ENCODE assay signal across 22 cellular contexts in the genomic region with DNA sequence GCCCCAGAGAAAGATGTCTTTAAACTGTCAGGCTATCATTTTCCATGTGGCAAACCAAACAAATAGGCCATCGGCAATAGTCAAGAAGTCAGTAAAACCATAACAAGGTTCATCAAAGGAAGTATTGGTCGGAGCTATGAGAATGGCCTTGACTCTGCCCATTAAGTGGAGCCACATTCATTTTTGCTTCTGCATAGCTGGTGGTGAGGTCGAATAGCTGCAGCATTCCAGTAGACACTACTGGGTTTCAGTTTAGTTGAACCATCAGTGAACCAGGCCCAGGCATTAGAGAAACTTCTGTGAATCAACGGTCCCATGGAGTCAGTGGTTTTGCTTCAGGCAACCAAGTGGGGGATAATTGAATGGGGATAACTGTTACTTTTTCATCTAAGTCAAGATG.
A peak's percentile ranks its signal among the peaks of the same experiment; 100 is the strongest.
DNase-seq lines count a peak whose midpoint lies in the region; ATAC-seq, FAIRE-seq and TF ChIP-seq lines count a peak whose summit lies in the region.
"Had no signal": no experiment of that assay in that cellular context is flagged by ENCODE, and none has a peak within 500 bp of the region (broad histone marks: within the 10 kb centered on the region; RNA-seq: fewer than 3 reads in every experiment).

No MANE protein-coding gene starts in this region.

- H3K79me2 ChIP-seq in astrocyte (ENCODE audit: insufficient read depth, low read length) (no peaks in the 10 kb centered on the region), GM23248 (ENCODE audit: insufficient read depth) (no peaks in the 10 kb centered on the region)

- ATAC-seq in A549: no peak
- no peak for ATAC-seq in HG03097 (IDR thresholded peaks at IDR 0.05; ENCODE audit: low FRiP score, unreplicated experiment)
- ATAC-seq: GM23338 had no signal

- H3K4me1 ChIP-seq in A549 (no peaks in the 10 kb centered on the region), astrocyte (ENCODE audit: insufficient read depth, low read length) (no peaks in the 10 kb centered on the region), GM23248 (ENCODE audit: insufficient read depth) (no peaks in the 10 kb centered on the region)
- H3K4me1 ChIP-seq: BE2C had no signal

- no peaks in the 10 kb centered on the region for H3K27me3 Mint-ChIP-seq in astrocyte (ENCODE audit: low read depth, unreplicated experiment)
- H3K27me3 Mint-ChIP-seq: CD4-positive, alpha-beta memory T cell had no signal

- no peak overlapping the region for H3K4me2 ChIP-seq in A549
- H3K4me2 ChIP-seq in astrocyte (ENCODE audit: low read length): no peak overlapping the region
- no peak overlapping the region for H3K4me2 ChIP-seq in GM23248 (ENCODE audit: unreplicated experiment)
- H3K4me2 ChIP-seq: BLaER1 treated with 17β-estradiol and CSF1 and Interleukin-3, amounts not matched to agents 10 nM and 100 nM; GM23338 had no signal

- H3K27me3 ChIP-seq in astrocyte (ENCODE audit: insufficient read depth, low read length): no peaks in the 10 kb centered on the region
- no peaks in the 10 kb centered on the region for H3K27me3 ChIP-seq in GM23248 (replicated peaks; ENCODE audit: insufficient read depth)
- H3K27me3 ChIP-seq: BE2C had no signal

- no peaks in the 10 kb centered on the region for H3F3A ChIP-seq in GM23248 (ENCODE audit: insufficient read depth)

- TF ChIP-seq CTCF in A549 (IDR thresholded peaks at IDR 0.05) (no peak), astrocyte (IDR thresholded peaks at IDR 0.05; ENCODE audit: insufficient read depth, low read depth, low read length) (no peak)

- WGBS in A549 (ENCODE audit: missing lambda C conversion rate): 67% methylated on average over 4 of the region's 4 CpGs
- 77 to 86% methylated on average over 4 of the region's 4 CpGs for WGBS in GM23248 (ENCODE audit: low coverage in 1 of 2, low lambda C conversion rate in 2 of 2, missing lambda C conversion rate in 2 of 2), 2 experiments

- H2AFZ ChIP-seq in astrocyte (ENCODE audit: low read depth, low read length) (no peak overlapping the region), GM23248 (no peak overlapping the region)
- H2AFZ ChIP-seq: GM23338 had no signal

- no peak overlapping the region for H3K27ac ChIP-seq in A549
- H3K27ac ChIP-seq in astrocyte (ENCODE audit: low read depth, low read length): no peak overlapping the region
- no peak overlapping the region for H3K27ac ChIP-seq in GM23248
- H3K27ac ChIP-seq: BLaER1 treated with 17β-estradiol and CSF1 and Interleukin-3, amounts not matched to agents 10 nM and 100 nM had no signal

- no peak overlapping the region for H3K27ac Mint-ChIP-seq in astrocyte (ENCODE audit: unreplicated experiment)
- H3K27ac Mint-ChIP-seq: CD4-positive, alpha-beta memory T cell; GM23338 had no signal

- in situ Hi-C loops in GM23248 (cut with MboI): no loop called here

- H3K9me3 ChIP-seq in A549 (no peaks in the 10 kb centered on the region), astrocyte (ENCODE audit: insufficient read depth, low read depth, low read length) (no peaks in the 10 kb centered on the region), GM23248 (ENCODE audit: low read depth) (no peaks in the 10 kb centered on the region)
- H3K9me3 ChIP-seq: BE2C had no signal

- no peak overlapping the region for H3K4me3 ChIP-seq in A549
- H3K4me3 ChIP-seq in astrocyte (ENCODE audit: insufficient read depth, low read depth, low read length): no peak overlapping the region
- no peak overlapping the region for H3K4me3 ChIP-seq in GM23248
- H3K4me3 ChIP-seq: BLaER1 treated with 17β-estradiol and CSF1 and Interleukin-3, amounts not matched to agents 10 nM and 100 nM; GM23338 had no signal

- peak; percentile 70 for FAIRE-seq in A549 (lab: Jason Lieb, UNC)
- peak; percentile 5 for FAIRE-seq in astrocyte (lab: Jason Lieb, UNC)
- FAIRE-seq: G401.6, GM19239 had no signal

- no peak overlapping the region for H3K4me3 Mint-ChIP-seq in astrocyte (ENCODE audit: unreplicated experiment)
- H3K4me3 Mint-ChIP-seq: CD14-positive monocyte; CD4-positive, alpha-beta memory T cell; GM23338 had no signal

- TF ChIP-seq POLR2A in A549 (IDR thresholded peaks at IDR 0.05; ENCODE audit: low read length): no peak

- no peaks in the 10 kb centered on the region for H3K36me3 ChIP-seq in astrocyte (ENCODE audit: insufficient read depth, low read length)
- no peaks in the 10 kb centered on the region for H3K36me3 ChIP-seq in GM23248 (ENCODE audit: low read depth)
- H3K36me3 ChIP-seq: BE2C; BLaER1 treated with 17β-estradiol and CSF1 and Interleukin-3, amounts not matched to agents 10 nM and 100 nM had no signal

- DNase-seq in A549 (ENCODE audit: low read depth in 1 of 2, low spot score in 1 of 2): no peak
- DNase-seq in EH (ENCODE audit: low read depth): peak; percentile 0
- no peak for DNase-seq in astrocyte (ENCODE audit: low read depth)
- peak; percentile 31 for DNase-seq in epidermal melanocyte (ENCODE audit: insufficient read length, low spot score)
- no peak for DNase-seq in H4 (ENCODE audit: low spot score)
- no peak for DNase-seq in cardiac septum (ENCODE audit: low spot score)
- no peak for DNase-seq in GM23248
- DNase-seq: ACHN; AML-193; BE2C; Calu3; CD4-positive, alpha-beta memory T cell; COR-L47; DMS53; H7; HCEC 1CT had no signal

- TF ChIP-seq RAD21 in A549 (conservative IDR thresholded peaks at IDR 0.05 in 1 of 2, IDR thresholded peaks at IDR 0.05 in 1 of 2): no peak

- no peaks in the 10 kb centered on the region for H3K9me2 ChIP-seq in GM23248 (ENCODE audit: insufficient read depth)

- H4K20me1 ChIP-seq in astrocyte (ENCODE audit: insufficient read depth, low read length) (no peaks in the 10 kb centered on the region), GM23248 (ENCODE audit: insufficient read depth) (no peaks in the 10 kb centered on the region)
- H4K20me1 ChIP-seq: BLaER1 treated with 17β-estradiol and CSF1 and Interleukin-3, amounts not matched to agents 10 nM and 100 nM had no signal

- peaks cover 10% of the 10 kb centered on the region for H3K9me3 Mint-ChIP-seq in astrocyte (ENCODE audit: unreplicated experiment)

- TF ChIP-seq EP300 in A549 (IDR thresholded peaks at IDR 0.05): no peak

- intact Hi-C loops in cardiac septum (cut with DNase I): no loop called here

- H3K9ac ChIP-seq in astrocyte (ENCODE audit: low read length) (no peak overlapping the region), GM23248 (no peak overlapping the region)
- H3K9ac ChIP-seq: BLaER1 treated with 17β-estradiol and CSF1 and Interleukin-3, amounts not matched to agents 10 nM and 100 nM had no signal

- H3K36me3 Mint-ChIP-seq in astrocyte (ENCODE audit: low read depth, unreplicated experiment): peaks cover 2% of the 10 kb centered on the region
- H3K36me3 Mint-ChIP-seq: CD14-positive monocyte; CD4-positive, alpha-beta memory T cell had no signal

- CTCF ChIA-PET in A549 (lab: Yijun Ruan, JAX): interaction anchor here (1.0 kb wide), 1 partner anchor 34 kb away, joined by 3 read pairs; no protein-coding TSS in a partner anchor

- POLR2A ChIA-PET in A549 (lab: Yijun Ruan, JAX): no interaction called here

- H3K4me1 Mint-ChIP-seq in astrocyte (ENCODE audit: low read depth, unreplicated experiment): no peaks in the 10 kb centered on the region
- H3K4me1 Mint-ChIP-seq: CD14-positive monocyte; CD4-positive, alpha-beta memory T cell had no signal

TF ChIP-seq in A549, 52 proteins besides CTCF, POLR2A, EP300 and RAD21 (continues in another document):
- TF ChIP-seq RCOR1 (IDR thresholded peaks at IDR 0.05; ENCODE audit: low read depth, low read length) (no peak), HMGXB4 (CRISPR knock-in tag; IDR thresholded peaks at IDR 0.05; ENCODE audit: borderline replicate concordance) (no peak), CBX2 (IDR thresholded peaks at IDR 0.05; ENCODE audit: borderline replicate concordance, low read depth) (no peak), BCL3 (IDR thresholded peaks at IDR 0.05) (no peak), RNF2 (IDR thresholded peaks at IDR 0.05; ENCODE audit: borderline replicate concordance, low read depth) (no peak), ZFP36 (IDR thresholded peaks at IDR 0.05; ENCODE audit: borderline replicate concordance, partially characterized antibody) (no peak), BHLHE40 (IDR thresholded peaks at IDR 0.05; ENCODE audit: low read depth, low read length) (no peak), JUN (IDR thresholded peaks at IDR 0.05) (no peak), NR3C1 (IDR thresholded peaks at IDR 0.05) (no peak), E2F6 (IDR thresholded peaks at IDR 0.05; ENCODE audit: borderline replicate concordance, low read depth) (no peak), MAX (IDR thresholded peaks at IDR 0.05) (no peak), EHF (CRISPR knock-in tag; IDR thresholded peaks at IDR 0.05) (no peak), FOXS1 (CRISPR knock-in tag; IDR thresholded peaks at IDR 0.05) (no peak)

Comparison
In these comparisons a context has a peak if more than half of its experiments do, and no peak if none do; other contexts are left out.
1. DNase-seq: peak in EH (single experiment) and epidermal melanocyte (single experiment); none in A549 (0 of 2), astrocyte (single experiment), H4 (single experiment), cardiac septum (single experiment) and GM23248 (single experiment).